11 cellular contexts compared by ENCODE assay signal in genomic region chr3:15798533-15799245, GRCh38. TPM values are rescaled to one million over a fixed set of nuclear protein-coding genes. Genes with fewer than 3 reads are reported as not detected.
DNase-seq lines count a peak whose midpoint lies in the region; ATAC-seq, FAIRE-seq and TF ChIP-seq lines count a peak whose summit lies in the region.
"Had no signal": no experiment of that assay in that cellular context is flagged by ENCODE, and none has a peak within 500 bp of the region (broad histone marks: within the 10 kb centered on the region; RNA-seq: fewer than 3 reads in every experiment).

No MANE protein-coding gene starts in this region.

- peak overlapping the region; percentile 77 for H3K27ac ChIP-seq in CD8-positive, alpha-beta memory T cell (ENCODE audit: low read depth, low read length)
- no peak overlapping the region for H3K27ac ChIP-seq in H1 (ENCODE audit: low read depth, low read length)

- no peak overlapping the region for H4K91ac ChIP-seq in H1 (replicated peaks; ENCODE audit: insufficient read length, low read length)

- H4K8ac ChIP-seq in H1 (ENCODE audit: extremely low read depth, insufficient read depth, low read length), result no peak overlapping the region

- no peak overlapping the region for H2BK5ac ChIP-seq in H1 (ENCODE audit: low read depth, low read length)

- H2BK15ac ChIP-seq in H1 (ENCODE audit: low read length), result no peak overlapping the region

- peak overlapping the region in 2 of 7 donors; percentile 28 to 44 for H3K4me3 Mint-ChIP-seq in CD8-positive, alpha-beta memory T cell
- peak overlapping the region; percentile 93 for H3K4me3 Mint-ChIP-seq in osteocyte (ENCODE audit: unreplicated experiment)

- no peak for DNase-seq in CD8-positive, alpha-beta memory T cell
- DNase-seq in MG63 (no peak), H1 (ENCODE audit: low read depth in 1 of 2, low spot score in 2 of 2) (no peak), osteocyte (ENCODE audit: extremely low spot score, unreplicated experiment) (no peak), cerebellum (ENCODE audit: low spot score) (no peak)
- no peak for DNase-seq in NK-92 treated with Interleukin-12 subunit alpha and Interleukin-12 subunit beta, amount 100 ng/mL, for 24 hours (lab: John Stamatoyannopoulos, UW)
- DNase-seq: NCI-H1092 had no signal

- no peaks in the 10 kb centered on the region for H3K9me3 Mint-ChIP-seq in CD8-positive, alpha-beta memory T cell
- H3K9me3 Mint-ChIP-seq in osteocyte (ENCODE audit: unreplicated experiment), result no peaks in the 10 kb centered on the region

- no peak overlapping the region for H2AK5ac ChIP-seq in H1 (ENCODE audit: low read depth, low read length)

- no peaks in the 10 kb centered on the region for H3K9me3 ChIP-seq in CD8-positive, alpha-beta memory T cell (ENCODE audit: low read length)
- no peaks in the 10 kb centered on the region for H3K9me3 ChIP-seq in MG63
- no peaks in the 10 kb centered on the region for H3K9me3 ChIP-seq in H1 (ENCODE audit: insufficient read depth in 2 of 2, low read depth in 1 of 2, low read length in 1 of 2)
- H3K9me3 ChIP-seq: ascending aorta had no signal

- 74% methylated on average over 2 of the region's 2 CpGs; no CpG with 5 or more reads in 1 of the 2 experiments for WGBS in H1 (ENCODE audit: extremely low coverage in 1 of 2, insufficient coverage in 1 of 2, insufficient read length in 1 of 2, insufficient replicate concordance in 2 of 2, low coverage in 1 of 2, low lambda C conversion rate in 2 of 2, missing lambda C conversion rate in 1 of 2), 2 experiments

- no peak overlapping the region; a peak in 1 of 4 replicates for H3K4me2 ChIP-seq in H1 (ENCODE audit: insufficient read depth in 1 of 2, low read depth in 2 of 2, low read length in 2 of 2)

- no peak overlapping the region for H2BK20ac ChIP-seq in H1 (ENCODE audit: low read length)

- no peak for ATAC-seq in HG03521 (IDR thresholded peaks at IDR 0.05; ENCODE audit: unreplicated experiment)
- ATAC-seq in GM19328 (IDR thresholded peaks at IDR 0.05; ENCODE audit: unreplicated experiment), result no peak

- H2AFZ ChIP-seq in H1 (ENCODE audit: low read length), result no peak overlapping the region

- H3K36me3 Mint-ChIP-seq in CD8-positive, alpha-beta memory T cell, result peaks cover 0 to 10% (median 4%) of the 10 kb centered on the region in 3 donors
- peaks cover 11% of the 10 kb centered on the region for H3K36me3 Mint-ChIP-seq in osteocyte (ENCODE audit: unreplicated experiment)

- CTCF ChIA-PET in CD8-positive, alpha-beta memory T cell (lab: Charles Lee), result interaction anchor here (0.5 kb wide), 1 partner anchor 144 kb away, joined by 3 read pairs; no protein-coding TSS in a partner anchor
- CTCF ChIA-PET in H1 (lab: Charles Lee; ENCODE audit: partially characterized antibody), result interaction anchor here (1.0 kb wide), 1 partner anchor 18 kb away, joined by 3 read pairs; no protein-coding TSS in a partner anchor

- no peak overlapping the region for H3K4me3 ChIP-seq in CD8-positive, alpha-beta memory T cell (ENCODE audit: low read length)
- H3K4me3 ChIP-seq in MG63, result peak overlapping the region; percentile 15; the same call in 1 of the 2 replicates
- H3K4me3 ChIP-seq in H1 (ENCODE audit: extremely low read depth in 1 of 4, insufficient read depth in 2 of 4, low read depth in 3 of 4, low read length in 4 of 4), result 0 out of 8 replicates have a peak overlapping the region, but pooled peaks of 1 of the 4 experiments have one; percentile 33

- no peak overlapping the region for H3K56ac ChIP-seq in H1 (replicated peaks; ENCODE audit: insufficient read length, low read depth, low read length)

- no peak for TF ChIP-seq POLR2A in H1 (IDR thresholded peaks at IDR 0.05; ENCODE audit: control extremely low read depth in 1 of 2, low read depth in 2 of 2, low read length in 2 of 2)

- TF ChIP-seq EP300 in H1 (IDR thresholded peaks at IDR 0.05; ENCODE audit: borderline replicate concordance in 1 of 2, low read depth in 2 of 2, low read length in 2 of 2), result no peak

- H4K20me1 ChIP-seq in H1 (replicated peaks in 1 of 2; ENCODE audit: control insufficient read depth in 1 of 2, insufficient read depth in 2 of 2, low read length in 2 of 2), result no peaks in the 10 kb centered on the region

- H3K4ac ChIP-seq in H1 (replicated peaks; ENCODE audit: insufficient read length, low read depth, low read length), result no peak overlapping the region

- TF ChIP-seq RAD21 in H1 (IDR thresholded peaks at IDR 0.05 in 1 of 2, conservative IDR thresholded peaks at IDR 0.05 in 1 of 2; ENCODE audit: low read depth in 2 of 2, low read length in 2 of 2), result no peak

- H3K14ac ChIP-seq in H1 (ENCODE audit: insufficient read length), result no peak overlapping the region

- H4K5ac ChIP-seq in H1 (ENCODE audit: insufficient read length, low read depth, low read length), result peak overlapping the region; percentile 80

- H3K4me1 ChIP-seq in CD8-positive, alpha-beta memory T cell (ENCODE audit: insufficient read depth, low read length), result peaks cover 57% of the 10 kb centered on the region
- H3K4me1 ChIP-seq in H1 (replicated peaks in 1 of 4; ENCODE audit: control insufficient read depth in 3 of 4, insufficient read depth in 4 of 4, low read length in 3 of 4), result peaks cover 0 to 7% (median 4%) of the 10 kb centered on the region in 4 experiments; a peak in 4 of 7 replicates

- H3K27me3 Mint-ChIP-seq in CD8-positive, alpha-beta memory T cell, result no peaks in the 10 kb centered on the region
- H3K27me3 Mint-ChIP-seq in osteocyte (ENCODE audit: unreplicated experiment), result no peaks in the 10 kb centered on the region
- H3K27me3 Mint-ChIP-seq: stimulated activated naive CD8-positive, alpha-beta T cell treated with anti-CD3 and anti-CD28 coated beads, Interleukin-15, amount 100 ng/mL, for 72 hours had no signal

- peaks cover 0 to 60% of the 10 kb centered on the region in 2 experiments; a peak in 2 of 4 replicates for H3K79me2 ChIP-seq in H1 (ENCODE audit: control insufficient read depth in 1 of 2, insufficient read depth in 2 of 2, low read length in 2 of 2)

- no peak overlapping the region for H2BK120ac ChIP-seq in H1 (replicated peaks; ENCODE audit: low read depth, low read length)

- POLR2A ChIA-PET in CD8-positive, alpha-beta memory T cell (lab: Charles Lee), result no interaction called here
- POLR2A ChIA-PET in H1 (lab: Charles Lee; ENCODE audit: partially characterized antibody), result interaction anchor here (2.3 kb wide), 1 partner anchor 10 kb away, joined by 7 read pairs; no protein-coding TSS in a partner anchor

- peak overlapping the region in 4 of 8 donors; percentile 13 to 76 (median 50) for H3K27ac Mint-ChIP-seq in CD8-positive, alpha-beta memory T cell
- peak overlapping the region; percentile 99 for H3K27ac Mint-ChIP-seq in osteocyte (ENCODE audit: unreplicated experiment)

- no peak for TF ChIP-seq CTCF in H1 (IDR thresholded peaks at IDR 0.05; ENCODE audit: control extremely low read depth in 1 of 3, insufficient read depth in 1 of 3, low read depth in 1 of 3, low read length in 3 of 3)
- TF ChIP-seq CTCF in osteocyte (IDR thresholded peaks at IDR 0.05), result no peak

- FAIRE-seq in H1 (lab: Jason Lieb, UNC), result no peak

- no peaks in the 10 kb centered on the region for H3K23me2 ChIP-seq in H1 (ENCODE audit: low read depth, low read length)

- H3K18ac ChIP-seq in H1 (ENCODE audit: extremely low read depth, low read length), result no peak overlapping the region

- peaks cover 3% of the 10 kb centered on the region; the same call in 1 of the 2 replicates for H3K79me1 ChIP-seq in H1 (ENCODE audit: low read depth, low read length)

- H3K4me1 Mint-ChIP-seq in CD8-positive, alpha-beta memory T cell, result peaks cover 76 to 95% (median 91%) of the 10 kb centered on the region in 3 donors
- H3K4me1 Mint-ChIP-seq in osteocyte (ENCODE audit: unreplicated experiment), result peaks cover 25% of the 10 kb centered on the region

- no peak overlapping the region for H2BK12ac ChIP-seq in H1 (ENCODE audit: low read depth, low read length)

- no peak overlapping the region for H3K9ac ChIP-seq in H1 (replicated peaks in 1 of 4; ENCODE audit: extremely low read depth in 1 of 4, low read depth in 3 of 4, low read length in 3 of 4)

- H3K27me3 ChIP-seq in CD8-positive, alpha-beta memory T cell (ENCODE audit: insufficient read depth, low read length, poor library complexity, severe bottlenecking), result no peaks in the 10 kb centered on the region
- no peaks in the 10 kb centered on the region for H3K27me3 ChIP-seq in MG63
- no peaks in the 10 kb centered on the region for H3K27me3 ChIP-seq in H1 (replicated peaks in 1 of 4; ENCODE audit: control insufficient read depth in 3 of 4, extremely low read depth in 1 of 4, insufficient read depth in 3 of 4, low read length in 3 of 4)
- H3K27me3 ChIP-seq: ascending aorta had no signal

- no peaks in the 10 kb centered on the region for H3K36me3 ChIP-seq in CD8-positive, alpha-beta memory T cell (ENCODE audit: insufficient read depth, low read length)
- H3K36me3 ChIP-seq in MG63 (no peaks in the 10 kb centered on the region), H1 (ENCODE audit: control insufficient read depth in 2 of 4, insufficient read depth in 4 of 4, low read length in 3 of 4) (no peaks in the 10 kb centered on the region)
- H3K36me3 ChIP-seq: ascending aorta had no signal

- H3K23ac ChIP-seq in H1 (ENCODE audit: insufficient read length), result no peak overlapping the region

TF ChIP-seq in H1, 55 proteins besides CTCF, POLR2A, EP300 and RAD21 (continues in another document):
- TF ChIP-seq MAFK (IDR thresholded peaks at IDR 0.05; ENCODE audit: low read depth, low read length), result no peak
- no peak for TF ChIP-seq POLR2AphosphoS5 (IDR thresholded peaks at IDR 0.05; ENCODE audit: low read depth, low read length)
- no peak for TF ChIP-seq CBX5 (IDR thresholded peaks at IDR 0.05; ENCODE audit: low read depth, low read length)
- no peak for TF ChIP-seq TAF1 (IDR thresholded peaks at IDR 0.05; ENCODE audit: low read depth, low read length)
- TF ChIP-seq MAX (IDR thresholded peaks at IDR 0.05), result no peak
- no peak for TF ChIP-seq NANOG (IDR thresholded peaks at IDR 0.05; ENCODE audit: insufficient read depth, low read depth, low read length, poor library complexity, severe bottlenecking)

RNA-seq across cellular contexts. Expression of gene ANKRD28, which starts 0.9 kb away (rescaled TPM):
- 10 to 100 TPM; 40.2 to 41.5 TPM for total RNA-seq in CD8-positive, alpha-beta memory T cell
- 11.2 TPM for polyA plus RNA-seq in CD8-positive, alpha-beta memory T cell
- 25.1 and 31.1 TPM in 2 replicates for total RNA-seq in MG63 (2014; rRNA removed; shearing (Covaris generic); ENCODE audit: low replicate concordance)
- total RNA-seq in H1 (2021; fragmentation: NEBNext Ultra II Directional; extraction: Animal tissue kit (Norgen Biotek cat#: 25700)), result 61.4 and 61.7 TPM in 2 replicates
- 21.4 and 39.1 TPM in 2 replicates for polyA plus RNA-seq in H1 (2011; rRNA removed)
- 28.1 TPM for polyA plus RNA-seq in H1 (2011; cell fraction: cytosol; rRNA removed)
- 43.7 TPM for polyA plus RNA-seq in H1 (2011; cell fraction: nucleus; rRNA removed)
- polyA plus RNA-seq in H1 (2012, experiment 1 of 2), result 37.2 to 51.3 TPM (median 45.6 TPM) in 4 replicates
- 1.6 TPM for polyA plus RNA-seq in H1 (2012, experiment 2 of 2)
- 21.0 TPM for polyA plus RNA-seq in H1 (2013, experiment 1 of 2)
- 18.8 TPM for polyA plus RNA-seq in H1 (2013, experiment 2 of 2)
- 110 and 187 TPM in 2 replicates for polyA minus RNA-seq in H1 (2011; rRNA and poly(A)+ RNA removed)
- 55.6 TPM for polyA minus RNA-seq in H1 (2011; cell fraction: cytosol; rRNA and poly(A)+ RNA removed)
- 112 TPM for polyA minus RNA-seq in H1 (2011; cell fraction: nucleus; rRNA and poly(A)+ RNA removed)
- 151 and 160 TPM in 2 replicates for total RNA-seq in osteocyte
- 117 TPM for total RNA-seq in cerebellum
